In the genomic region with DNA sequence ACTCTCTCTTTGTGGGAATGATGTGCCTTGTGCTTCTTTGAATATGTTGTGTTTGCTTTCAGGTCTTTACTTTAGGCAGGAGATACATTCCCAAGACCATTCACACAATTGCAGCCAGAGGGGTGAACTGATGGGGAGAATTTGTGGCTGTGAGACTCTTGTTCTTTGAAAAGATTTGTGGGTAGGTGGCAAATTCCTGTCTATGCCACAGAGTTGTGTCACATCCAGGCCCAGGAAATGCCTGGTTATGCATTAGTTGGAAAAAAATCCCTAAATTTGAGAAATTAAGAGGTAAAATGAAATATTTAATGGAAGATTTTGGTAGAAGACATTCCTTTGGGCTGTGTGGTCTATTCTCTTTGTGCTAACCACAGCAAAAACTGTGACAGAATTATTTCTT, we compare ENCODE assay signal across 26 cellular contexts. TPM values are rescaled to one million over a fixed set of nuclear protein-coding genes. Genes with fewer than 3 reads are reported as not detected.
DNase-seq lines count a peak whose midpoint lies in the region; FAIRE-seq and TF ChIP-seq lines count a peak whose summit lies in the region.
"Had no signal": no experiment of that assay in that cellular context is flagged by ENCODE, and none has a peak within 500 bp of the region (broad histone marks: within the 10 kb centered on the region; RNA-seq: fewer than 3 reads in every experiment).

No MANE protein-coding gene starts in this region.

- H3K79me1 ChIP-seq in mesendoderm (ENCODE audit: low read length): no peaks in the 10 kb centered on the region

- H3K56ac ChIP-seq in mesendoderm (ENCODE audit: low read length): no peak overlapping the region

- no peak for FAIRE-seq in astrocyte (lab: Jason Lieb, UNC)
- FAIRE-seq: A549, GM12891, GM18507 had no signal

- H3K36me3 ChIP-seq in astrocyte (ENCODE audit: insufficient read depth, low read length) (no peaks in the 10 kb centered on the region), mesendoderm (ENCODE audit: control insufficient read depth, insufficient read depth, low read length) (no peaks in the 10 kb centered on the region), testis (ENCODE audit: low read depth, missing control alignments) (no peaks in the 10 kb centered on the region)
- H3K36me3 ChIP-seq: BE2C; BLaER1 treated with 17β-estradiol and CSF1 and Interleukin-3, amounts not matched to agents 10 nM and 100 nM had no signal

- no peaks in the 10 kb centered on the region for H4K20me1 ChIP-seq in astrocyte (ENCODE audit: insufficient read depth, low read length)
- H4K20me1 ChIP-seq: BLaER1 treated with 17β-estradiol and CSF1 and Interleukin-3, amounts not matched to agents 10 nM and 100 nM had no signal

- H2AK5ac ChIP-seq in mesendoderm (ENCODE audit: low read length): no peak overlapping the region

- H3K4me1 ChIP-seq in astrocyte (ENCODE audit: insufficient read depth, low read length): no peaks in the 10 kb centered on the region
- no peaks in the 10 kb centered on the region for H3K4me1 ChIP-seq in mesendoderm (ENCODE audit: control insufficient read depth, low read depth, low read length)
- H3K4me1 ChIP-seq in testis: no peaks in the 10 kb centered on the region
- H3K4me1 ChIP-seq: A549, BE2C had no signal

- no peak overlapping the region for H4K8ac ChIP-seq in mesendoderm (ENCODE audit: low read depth, low read length)

- H3K27me3 ChIP-seq in astrocyte (ENCODE audit: insufficient read depth, low read length) (no peaks in the 10 kb centered on the region), mesendoderm (ENCODE audit: insufficient read depth, low read length, poor library complexity) (no peaks in the 10 kb centered on the region), testis (no peaks in the 10 kb centered on the region)
- H3K27me3 ChIP-seq: BLaER1 treated with 17β-estradiol and CSF1 and Interleukin-3, amounts not matched to agents 10 nM and 100 nM had no signal

- H3K79me2 ChIP-seq in astrocyte (ENCODE audit: insufficient read depth, low read length) (no peaks in the 10 kb centered on the region), mesendoderm (ENCODE audit: control insufficient read depth, insufficient read depth, low read length) (no peaks in the 10 kb centered on the region)

- peak; percentile 1 for DNase-seq in M059J (ENCODE audit: low read depth)
- no peak for DNase-seq in astrocyte (ENCODE audit: low read depth)
- peak; percentile 7 for DNase-seq in mesendoderm
- no peak for DNase-seq in NCI-H2081 (lab: John Stamatoyannopoulos, UW)
- no peak for DNase-seq in NCI-H1048 (lab: John Stamatoyannopoulos, UW)
- DNase-seq in testis: no peak
- DNase-seq in NCI-H146 (lab: John Stamatoyannopoulos, UW): no peak
- DNase-seq: 8988T; ACHN; AML-193; BE2C; Calu3; CD4-positive, alpha-beta memory T cell; COR-L47; DMS53; DMS79 treated with DMSO at 0.1 percent for 48 hours; GF-D8; H9 had no signal

- H3K18ac ChIP-seq in mesendoderm (ENCODE audit: low read length): no peak overlapping the region

- H3K4me3 Mint-ChIP-seq in astrocyte (ENCODE audit: unreplicated experiment): no peak overlapping the region
- H3K4me3 Mint-ChIP-seq: CD4-positive, alpha-beta memory T cell; GM23338; H9 had no signal

- H2BK15ac ChIP-seq in mesendoderm (replicated peaks; ENCODE audit: low read depth): no peak overlapping the region

- peak overlapping the region; percentile 36 for H3K27ac Mint-ChIP-seq in astrocyte (ENCODE audit: unreplicated experiment)
- H3K27ac Mint-ChIP-seq: CD4-positive, alpha-beta memory T cell; GM23338; H9 had no signal

- no peak overlapping the region for H3K9ac ChIP-seq in astrocyte (ENCODE audit: low read length)
- H3K9ac ChIP-seq in mesendoderm (ENCODE audit: low read length): no peak overlapping the region
- H3K9ac ChIP-seq: BLaER1 treated with 17β-estradiol and CSF1 and Interleukin-3, amounts not matched to agents 10 nM and 100 nM had no signal

- no peaks in the 10 kb centered on the region for H3K36me3 Mint-ChIP-seq in astrocyte (ENCODE audit: low read depth, unreplicated experiment)
- H3K36me3 Mint-ChIP-seq: CD4-positive, alpha-beta memory T cell had no signal

- H4K5ac ChIP-seq in mesendoderm (ENCODE audit: low read length): no peak overlapping the region

- H3K27me3 Mint-ChIP-seq in astrocyte (ENCODE audit: low read depth, unreplicated experiment): no peaks in the 10 kb centered on the region

- TF ChIP-seq CTCF in astrocyte (IDR thresholded peaks at IDR 0.05; ENCODE audit: insufficient read depth, low read depth, low read length): no peak
- TF ChIP-seq CTCF in testis (IDR thresholded peaks at IDR 0.05): no peak

- H3K9me3 Mint-ChIP-seq in astrocyte (ENCODE audit: unreplicated experiment): no peaks in the 10 kb centered on the region
- H3K9me3 Mint-ChIP-seq: GM23338, H9 had no signal

- no peak overlapping the region for H3K4me2 ChIP-seq in astrocyte (ENCODE audit: low read length)
- no peak overlapping the region for H3K4me2 ChIP-seq in mesendoderm (ENCODE audit: low read length)
- H3K4me2 ChIP-seq: A549, GM23338 had no signal

- H3K4me1 Mint-ChIP-seq in astrocyte (ENCODE audit: low read depth, unreplicated experiment): peaks cover 33% of the 10 kb centered on the region
- H3K4me1 Mint-ChIP-seq: CD4-positive, alpha-beta memory T cell; GM23338; H9 had no signal

- H3K9me3 ChIP-seq in astrocyte (ENCODE audit: insufficient read depth, low read depth, low read length) (no peaks in the 10 kb centered on the region), testis (no peaks in the 10 kb centered on the region)
- H3K9me3 ChIP-seq: A549, BE2C had no signal

- no peak overlapping the region for H3K27ac ChIP-seq in astrocyte (ENCODE audit: low read depth, low read length)
- H3K27ac ChIP-seq in mesendoderm (ENCODE audit: low read depth, low read length): no peak overlapping the region
- no peak overlapping the region for H3K27ac ChIP-seq in testis
- H3K27ac ChIP-seq: A549; BLaER1 treated with 17β-estradiol and CSF1 and Interleukin-3, amounts not matched to agents 10 nM and 100 nM had no signal

- no peak overlapping the region for H2AFZ ChIP-seq in astrocyte (ENCODE audit: low read depth, low read length)
- H2AFZ ChIP-seq: GM23338 had no signal

- no peak for TF ChIP-seq POLR2A in testis (IDR thresholded peaks at IDR 0.05)

- H3K4ac ChIP-seq in mesendoderm (ENCODE audit: low read depth, low read length): no peak overlapping the region

- H3K4me3 ChIP-seq in astrocyte (ENCODE audit: insufficient read depth, low read depth, low read length) (no peak overlapping the region), mesendoderm (ENCODE audit: low read length) (no peak overlapping the region), testis (no peak overlapping the region)
- H3K4me3 ChIP-seq: A549; BLaER1 treated with 17β-estradiol and CSF1 and Interleukin-3, amounts not matched to agents 10 nM and 100 nM; GM23338 had no signal

- no peak overlapping the region for H3K23ac ChIP-seq in mesendoderm (ENCODE audit: low read length)

- no peak overlapping the region for H2BK5ac ChIP-seq in mesendoderm (ENCODE audit: low read length)

- intact Hi-C loops in testis (cut with DNase I; ENCODE audit: low total_unique reads): no loop called here

- H2BK120ac ChIP-seq in mesendoderm (ENCODE audit: low read depth, low read length): no peak overlapping the region

RNA-seq across cellular contexts. Expression of a gene that starts 28.8 kb away (rescaled TPM):
- total RNA-seq in M059J (2014; rRNA removed; shearing (Covaris generic)): not detected in 2 replicates
- total RNA-seq in astrocyte (not detected in 2 replicates), testis (1 to 10 TPM; 3.5 to 3.8 TPM)
- not detected for polyA plus RNA-seq in mesendoderm (2013, experiment 1 of 2)
- polyA plus RNA-seq in mesendoderm (2013, experiment 2 of 2): 0.03 TPM
- polyA plus RNA-seq in testis (ENCODE audit: insufficient read depth, low read depth, low replicate concordance): 3.3 TPM
- total RNA-seq: Calu3; CD4-positive, alpha-beta memory T cell; Daoy; G401; GM23338; H4; H9 had no signal
- polyA plus RNA-seq: A549; CD4-positive, alpha-beta memory T cell; GM23338 had no signal

Comparison
In these comparisons a context has a peak if more than half of its experiments do, and no peak if none do; other contexts are left out.
1. DNase-seq: peak in M059J (single experiment) and mesendoderm (single experiment); none in astrocyte (single experiment), NCI-H2081 (0 of 2), NCI-H1048 (single experiment), testis (single experiment) and NCI-H146 (single experiment).